In genomic region chr6:45377041-45377554, GRCh38 we compare ENCODE assay signal across 7 cellular contexts. TPM values are rescaled to one million over a fixed set of nuclear protein-coding genes. Genes with fewer than 3 reads are reported as not detected.
DNase-seq lines count a peak whose midpoint lies in the region; ATAC-seq, FAIRE-seq and TF ChIP-seq lines count a peak whose summit lies in the region.

No MANE protein-coding gene starts in this region.

- H3K4me1 ChIP-seq in SK-N-SH (ENCODE audit: control insufficient read depth in 1 of 2, insufficient read depth in 2 of 2, low read depth in 1 of 2, low read length in 1 of 2), result peaks cover 0 to 5% of the 10 kb centered on the region in 2 experiments; a peak in 2 of 4 replicates
- H3K4me1 ChIP-seq in effector memory CD4-positive, alpha-beta T cell (ENCODE audit: control insufficient read depth, insufficient read depth, low read length, poor library complexity, severe bottlenecking), result peaks cover 3% of the 10 kb centered on the region
- peaks cover 9% of the 10 kb centered on the region for H3K4me1 ChIP-seq in mucosa of descending colon (ENCODE audit: low read depth)
- H3K4me1 ChIP-seq in vagina, result peaks cover 16% of the 10 kb centered on the region

- H3K4me3 ChIP-seq in SK-N-SH (ENCODE audit: low read depth in 2 of 2, low read length in 1 of 2) (peak overlapping the region; percentile 67 to 80), mucosa of descending colon (peak overlapping the region; percentile 37), vagina (peak overlapping the region; percentile 71 to 81)
- peak overlapping the region; percentile 69 for H3K4me3 ChIP-seq in effector memory CD4-positive, alpha-beta T cell (ENCODE audit: insufficient read depth, low read depth, low read length, poor library complexity, severe bottlenecking)

- intact Hi-C loops in mucosa of descending colon (cut with DNase I, micrococcal nuclease) (no loop called here), vagina (cut with DNase I) (no loop called here)

- TF ChIP-seq EP300 in SK-N-SH (IDR thresholded peaks at IDR 0.05; ENCODE audit: borderline replicate concordance in 1 of 2, low read depth in 1 of 2, low read length in 1 of 2), result no peak

- H3K9me3 ChIP-seq in SK-N-SH (no peaks in the 10 kb centered on the region), mucosa of descending colon (no peaks in the 10 kb centered on the region), vagina (no peaks in the 10 kb centered on the region)
- H3K9me3 ChIP-seq in effector memory CD4-positive, alpha-beta T cell (ENCODE audit: control insufficient read depth, low read length), result no peaks in the 10 kb centered on the region

- peak overlapping the region; percentile 97 for H3K9ac ChIP-seq in SK-N-SH

- H2AFZ ChIP-seq in SK-N-SH (ENCODE audit: low read depth), result peak overlapping the region; percentile 82

- H3K4me2 ChIP-seq in SK-N-SH, result peak overlapping the region; percentile 88

- DNase-seq in GM18507 (ENCODE audit: extremely low spot score, insufficient read length, low read depth), result no peak
- no peak for DNase-seq in SK-N-SH
- DNase-seq in effector memory CD4-positive, alpha-beta T cell, result no peak
- DNase-seq in mucosa of descending colon, result no peak
- DNase-seq in vagina (ENCODE audit: extremely low spot score in 2 of 2), result no peak
- no peak for DNase-seq in NCI-H2107 (lab: John Stamatoyannopoulos, UW)

- ATAC-seq in HG02610 (IDR thresholded peaks at IDR 0.05; ENCODE audit: unreplicated experiment) (peak; percentile 4), mucosa of descending colon (peak; percentile 3)

- peaks cover 20% of the 10 kb centered on the region; the same call in 1 of the 2 replicates for H3K79me2 ChIP-seq in SK-N-SH (ENCODE audit: insufficient read depth)

- TF ChIP-seq CTCF in SK-N-SH (IDR thresholded peaks at IDR 0.05), result no peak
- TF ChIP-seq CTCF in mucosa of descending colon (IDR thresholded peaks at IDR 0.05), result no peak
- no peak for TF ChIP-seq CTCF in vagina (IDR thresholded peaks at IDR 0.05)

- 2% methylated on average over 20 of the region's 21 CpGs for WGBS in SK-N-SH (ENCODE audit: low lambda C conversion rate)

- no peak for TF ChIP-seq POLR2A in vagina (IDR thresholded peaks at IDR 0.05)

- H4K20me1 ChIP-seq in SK-N-SH (ENCODE audit: insufficient read depth), result no peaks in the 10 kb centered on the region

- no peaks in the 10 kb centered on the region for H3K36me3 ChIP-seq in SK-N-SH (replicated peaks in 1 of 2; ENCODE audit: control insufficient read depth in 1 of 2, insufficient read depth in 2 of 2, low read length in 1 of 2)
- no peaks in the 10 kb centered on the region for H3K36me3 ChIP-seq in effector memory CD4-positive, alpha-beta T cell (ENCODE audit: control insufficient read depth, insufficient read depth, low read length)
- no peaks in the 10 kb centered on the region for H3K36me3 ChIP-seq in mucosa of descending colon (ENCODE audit: low read depth)
- H3K36me3 ChIP-seq in vagina, result no peaks in the 10 kb centered on the region

- H3K27me3 ChIP-seq in SK-N-SH (ENCODE audit: insufficient read depth), result no peaks in the 10 kb centered on the region
- H3K27me3 ChIP-seq in effector memory CD4-positive, alpha-beta T cell (replicated peaks; ENCODE audit: control insufficient read depth, insufficient read depth, low read length, poor library complexity, severe bottlenecking), result no peaks in the 10 kb centered on the region
- H3K27me3 ChIP-seq in vagina, result no peaks in the 10 kb centered on the region

- FAIRE-seq in GM18507 (lab: Jason Lieb, UNC), result peak; percentile 5

- CTCF ChIA-PET in SK-N-SH (lab: Yijun Ruan, JAX), result interaction anchor here (1.7 kb wide), 1 partner anchor 901 kb away, joined by 6 read pairs; no protein-coding TSS in a partner anchor

- TF ChIP-seq RAD21 in SK-N-SH (IDR thresholded peaks at IDR 0.05; ENCODE audit: low read length), result no peak

- peak overlapping the region; percentile 94 to 98 for H3K27ac ChIP-seq in SK-N-SH (ENCODE audit: low read depth in 2 of 2, low read length in 1 of 2)
- H3K27ac ChIP-seq in effector memory CD4-positive, alpha-beta T cell (ENCODE audit: insufficient read depth, low read length, poor library complexity, severe bottlenecking), result peak overlapping the region; percentile 84
- H3K27ac ChIP-seq in vagina, result peak overlapping the region; percentile 94

- peaks cover 7% of the 10 kb centered on the region for H3F3A ChIP-seq in SK-N-SH (replicated peaks; ENCODE audit: insufficient read depth)

- POLR2A ChIA-PET in SK-N-SH (lab: Yijun Ruan, JAX), result interaction anchor here (0.8 to 1.5 kb wide), 2 partner anchors 11 to 721 kb away, joined by 3 to 4 read pairs; no protein-coding TSS in a partner anchor

- H3K9me2 ChIP-seq in SK-N-SH, result no peaks in the 10 kb centered on the region

TF ChIP-seq in SK-N-SH, 30 proteins besides CTCF, POLR2A, EP300 and RAD21:
- TF ChIP-seq YY1 (IDR thresholded peaks at IDR 0.05; ENCODE audit: low read depth) (no peak), MXI1 (IDR thresholded peaks at IDR 0.05; ENCODE audit: low read depth, low read length) (peak; percentile 51)
TF ChIP-seq in SK-N-SH: peak in this region for 1.

RNA-seq across cellular contexts. Expression of gene SUPT3H, which starts 0.6 kb away (rescaled TPM):
- 10.9 and 16.6 TPM in 2 replicates for polyA plus RNA-seq in SK-N-SH (2012; rRNA removed)
- polyA plus RNA-seq in SK-N-SH (2012; cell fraction: cytosol; rRNA removed), result 10.2 and 11.3 TPM in 2 replicates
- polyA plus RNA-seq in SK-N-SH (2012; cell fraction: nucleus; rRNA removed), result 15.3 and 20.3 TPM in 2 replicates
- 1 to 10 TPM; 3.0 to 8.1 (median 3.5) TPM for total RNA-seq in mucosa of descending colon
- total RNA-seq in vagina, result 4.2 TPM

RNA-seq across cellular contexts. Expression of gene RUNX2, which starts 49.0 kb away (rescaled TPM):
- 3.5 and 4.4 TPM in 2 replicates for polyA plus RNA-seq in SK-N-SH (2012; rRNA removed)
- 4.3 and 4.5 TPM in 2 replicates for polyA plus RNA-seq in SK-N-SH (2012; cell fraction: cytosol; rRNA removed)
- polyA plus RNA-seq in SK-N-SH (2012; cell fraction: nucleus; rRNA removed), result 8.7 and 11.6 TPM in 2 replicates
- 1 to 10 TPM; 2.0 to 4.4 (median 3.4) TPM for total RNA-seq in mucosa of descending colon
- 13.0 TPM for total RNA-seq in vagina
